8 cellular contexts compared by ENCODE assay signal in the genomic region with DNA sequence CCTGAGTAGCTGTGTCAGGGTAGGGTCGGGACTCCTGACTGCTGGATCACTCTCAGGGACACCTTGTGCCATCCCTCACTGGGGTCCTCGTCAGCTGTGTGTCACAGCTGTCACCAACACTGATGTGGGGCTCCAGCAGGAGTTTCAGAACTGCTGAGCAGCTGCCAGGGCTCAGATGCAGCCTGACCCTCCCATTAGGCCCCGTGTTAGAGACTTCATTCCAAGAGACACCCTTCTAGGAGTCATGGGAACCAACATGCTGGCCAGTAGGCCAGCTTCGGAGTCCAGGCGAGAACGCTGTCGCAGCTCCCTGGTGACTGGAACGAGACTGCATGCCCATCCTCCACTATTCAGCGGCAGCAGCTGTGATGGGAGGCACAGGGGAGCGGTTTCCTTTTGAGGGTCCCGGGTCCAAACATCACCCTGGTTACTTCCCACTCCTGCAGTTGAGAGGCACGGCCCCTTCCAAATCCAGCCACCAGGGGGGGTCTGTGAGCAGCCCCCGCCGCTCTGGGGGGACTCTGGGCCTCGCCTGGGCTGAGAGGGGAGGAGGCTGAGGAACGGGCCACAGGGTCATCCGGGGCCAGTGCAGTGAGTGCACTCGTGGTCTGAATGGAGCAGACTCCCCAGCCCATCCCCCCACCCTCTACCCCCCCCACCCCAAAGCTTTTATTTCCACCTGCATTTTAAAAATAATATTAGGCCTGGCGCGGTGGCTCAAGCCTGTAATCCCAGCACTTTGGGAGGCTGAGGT. TPM values are rescaled to one million over a fixed set of nuclear protein-coding genes. Genes with fewer than 3 reads are reported as not detected.
DNase-seq lines count a peak whose midpoint lies in the region; ATAC-seq lines count a peak whose summit lies in the region.

No MANE protein-coding gene starts in this region.

- ATAC-seq in HG02938 (IDR thresholded peaks at IDR 0.05; ENCODE audit: unreplicated experiment) = no peak
- ATAC-seq in GM18511 (IDR thresholded peaks at IDR 0.05; ENCODE audit: unreplicated experiment) = no peak

- H3K27me3 Mint-ChIP-seq in CD8-positive, alpha-beta memory T cell = no peaks in the 10 kb centered on the region

- H3K9me3 ChIP-seq in CD8-positive, alpha-beta memory T cell (ENCODE audit: low read length) = no peaks in the 10 kb centered on the region

- H3K4me3 ChIP-seq in CD8-positive, alpha-beta memory T cell (ENCODE audit: low read length) = peak overlapping the region; percentile 34

- no peaks in the 10 kb centered on the region for H3K9me3 Mint-ChIP-seq in CD8-positive, alpha-beta memory T cell

- POLR2A ChIA-PET in CD8-positive, alpha-beta memory T cell (lab: Charles Lee) = interaction anchor here (0.5 to 3.9 kb wide), 12 partner anchors 10 to 124 kb away, joined by 3 to 25 read pairs (median 6); partner anchors contain the start of gene PPP2CA

- CTCF ChIA-PET in CD8-positive, alpha-beta memory T cell (lab: Charles Lee) = interaction anchor here (1.3 to 7.9 kb wide), 9 partner anchors 17 to 67 kb away, joined by 5 to 70 read pairs (median 17); no protein-coding TSS in a partner anchor

- peak; percentile 64 to 86 (median 74) for DNase-seq in CD8-positive, alpha-beta memory T cell
- DNase-seq in HT1080 (ENCODE audit: low read depth) = peak; percentile 34
- DNase-seq in T-helper 22 cell (ENCODE audit: low read depth) = peak; percentile 43
- peak; percentile 59 for DNase-seq in astrocyte of the hippocampus (ENCODE audit: low read depth, low spot score)
- DNase-seq in iPS-NIHi11 (ENCODE audit: low spot score) = peak; percentile 90
- DNase-seq in stimulated activated CD4-positive, alpha-beta T cell treated with anti-CD3 and anti-CD28 coated beads, Interleukin-2, amount 100 ng/mL, for 24 hours = peak; percentile 80 to 83

- peak overlapping the region; percentile 15 to 95 (median 71) for H3K27ac Mint-ChIP-seq in CD8-positive, alpha-beta memory T cell

- no peaks in the 10 kb centered on the region for H3K27me3 ChIP-seq in CD8-positive, alpha-beta memory T cell (ENCODE audit: insufficient read depth, low read length, poor library complexity, severe bottlenecking)

- no peaks in the 10 kb centered on the region for H3K36me3 ChIP-seq in CD8-positive, alpha-beta memory T cell (ENCODE audit: insufficient read depth, low read length)

- peak overlapping the region in 4 of 7 donors; percentile 12 to 61 (median 25) for H3K4me3 Mint-ChIP-seq in CD8-positive, alpha-beta memory T cell

- H3K36me3 Mint-ChIP-seq in CD8-positive, alpha-beta memory T cell = peaks cover 0 to 2% (median 0%) of the 10 kb centered on the region in 3 donors

- peaks cover 91% of the 10 kb centered on the region for H3K4me1 ChIP-seq in CD8-positive, alpha-beta memory T cell (ENCODE audit: insufficient read depth, low read length)

- H3K27ac ChIP-seq in CD8-positive, alpha-beta memory T cell (ENCODE audit: low read depth, low read length) = no peak overlapping the region

- peaks cover 76 to 92% (median 91%) of the 10 kb centered on the region in 3 donors for H3K4me1 Mint-ChIP-seq in CD8-positive, alpha-beta memory T cell

RNA-seq across cellular contexts. Expression of gene TCF7, which starts 12.6 kb away (rescaled TPM):
- 10 to 100 TPM; 85.2 to 89.7 TPM for total RNA-seq in CD8-positive, alpha-beta memory T cell
- 344 TPM for polyA plus RNA-seq in CD8-positive, alpha-beta memory T cell
- not detected in 2 replicates for total RNA-seq in HT1080 (2014; rRNA removed; shearing (Covaris generic))
- polyA plus RNA-seq in HT1080 (2015; cell fraction: cytosol; rRNA removed) = 0.20 and 0.76 TPM in 2 replicates
- polyA plus RNA-seq in HT1080 (2015; cell fraction: nucleus; rRNA removed) = 0.31 TPM in 1 of 2 replicates, not detected in the other

Comparison
In these comparisons a context has a peak if more than half of its experiments do, and no peak if none do; other contexts are left out.
1. DNase-seq: peak in every context shown above with its lines; median percentile 90 in iPS-NIHi11; 82 in stimulated activated CD4-positive, alpha-beta T cell treated with anti-CD3 and anti-CD28 coated beads, Interleukin-2, amount 100 ng/mL, for 24 hours; 74 in CD8-positive, alpha-beta memory T cell; 59 in astrocyte of the hippocampus; 43 in T-helper 22 cell; 34 in HT1080.
2. RNA of gene TCF7, which starts 12.6 kb away (total RNA-seq): 85.2 to 89.7 TPM in CD8-positive, alpha-beta memory T cell; not detected in HT1080; every median in the first group is over 10 times any median in the second.